In the genomic region with DNA sequence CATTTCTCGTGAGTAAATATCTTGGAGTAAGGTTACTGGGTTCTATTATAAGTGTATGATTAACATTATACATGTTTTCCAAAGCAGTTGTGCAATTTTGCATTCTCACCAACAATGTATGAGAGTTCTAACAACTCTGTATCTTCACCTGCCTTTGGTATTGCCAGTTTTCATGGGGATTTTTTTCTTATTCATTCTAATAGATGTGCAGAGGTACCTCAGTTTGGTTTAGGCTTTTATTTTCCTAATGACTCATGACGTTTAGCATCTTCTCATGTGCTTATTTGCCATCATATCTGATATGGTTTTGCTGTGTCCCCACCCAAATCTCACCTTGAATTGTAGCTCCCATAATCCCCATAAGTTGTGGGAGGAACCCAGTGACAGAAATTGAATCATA, we compare ENCODE assay signal across 18 cellular contexts. TPM values are rescaled to one million over a fixed set of nuclear protein-coding genes. Genes with fewer than 3 reads are reported as not detected.
DNase-seq lines count a peak whose midpoint lies in the region; ATAC-seq and TF ChIP-seq lines count a peak whose summit lies in the region.
"Had no signal": no experiment of that assay in that cellular context is flagged by ENCODE, and none has a peak within 500 bp of the region (broad histone marks: within the 10 kb centered on the region; RNA-seq: fewer than 3 reads in every experiment).

No MANE protein-coding gene starts in this region.

- no peaks in the 10 kb centered on the region for H3K4me1 ChIP-seq in esophagus muscularis mucosa
- H3K4me1 ChIP-seq: A549 had no signal

- H3K4me3 Mint-ChIP-seq in activated T-cell treated with anti-CD3 and anti-CD28 coated beads, Interleukin-2, amount 50 U/mL, for 4 hours: no peak overlapping the region
- H3K4me3 Mint-ChIP-seq in activated T-helper 17 cell treated with anti-CD3 and anti-CD28 coated beads, Interleukin-2, amount 50 U/mL, for 72 hours: no peak overlapping the region
- H3K4me3 Mint-ChIP-seq: CD4-positive, alpha-beta T cell; GM23338 had no signal

- H3K27ac Mint-ChIP-seq in activated T-helper 17 cell treated with anti-CD3 and anti-CD28 coated beads, Interleukin-2, amount 50 U/mL, for 72 hours: peak overlapping the region; percentile 29
- H3K27ac Mint-ChIP-seq: CD4-positive, alpha-beta T cell; GM23338 had no signal

- H3K9me3 Mint-ChIP-seq in activated T-cell treated with anti-CD3 and anti-CD28 coated beads, Interleukin-2, amount 50 U/mL, for 4 hours: peaks cover 7% of the 10 kb centered on the region
- no peaks in the 10 kb centered on the region for H3K9me3 Mint-ChIP-seq in activated T-helper 17 cell treated with anti-CD3 and anti-CD28 coated beads, Interleukin-2, amount 50 U/mL, for 72 hours
- H3K9me3 Mint-ChIP-seq: CD4-positive, alpha-beta T cell had no signal

- no peaks in the 10 kb centered on the region for H3K27me3 ChIP-seq in esophagus muscularis mucosa

- H3K36me3 Mint-ChIP-seq in activated T-cell treated with anti-CD3 and anti-CD28 coated beads, Interleukin-2, amount 50 U/mL, for 4 hours (ENCODE audit: insufficient read depth): peaks cover 21% of the 10 kb centered on the region
- peaks cover 22% of the 10 kb centered on the region for H3K36me3 Mint-ChIP-seq in activated T-helper 17 cell treated with anti-CD3 and anti-CD28 coated beads, Interleukin-2, amount 50 U/mL, for 72 hours (ENCODE audit: low read depth)

- no peaks in the 10 kb centered on the region for H3K27me3 Mint-ChIP-seq in activated T-cell treated with anti-CD3 and anti-CD28 coated beads, Interleukin-2, amount 50 U/mL, for 4 hours (ENCODE audit: low read depth)
- H3K27me3 Mint-ChIP-seq in activated T-helper 17 cell treated with anti-CD3 and anti-CD28 coated beads, Interleukin-2, amount 50 U/mL, for 72 hours: no peaks in the 10 kb centered on the region
- H3K27me3 Mint-ChIP-seq: CD4-positive, alpha-beta T cell had no signal

- H3K27ac ChIP-seq in esophagus muscularis mucosa (replicated peaks in 1 of 4): no peak overlapping the region
- H3K27ac ChIP-seq: 22Rv1, A549, C4-2B, HL-60 had no signal

- 51% methylated on average over 2 of the region's 2 CpGs for WGBS in esophagus muscularis mucosa

- ATAC-seq in activated CD4-positive, CD25-positive, alpha-beta regulatory T cell treated with anti-CD3 and anti-CD28 coated beads, Interleukin-2, amount 50 U/mL, for 24 hours: peak; percentile 45 to 46
- peak; percentile 70 for ATAC-seq in activated T-cell treated with anti-CD3 and anti-CD28 coated beads, Interleukin-2, amount 50 U/mL, for 4 hours
- peak; percentile 84 for ATAC-seq in activated T-helper 17 cell treated with anti-CD3 and anti-CD28 coated beads, Interleukin-2, amount 50 U/mL, for 72 hours (replicated peaks)
- ATAC-seq in stimulated activated naive CD8-positive, alpha-beta T cell treated with anti-CD3 and anti-CD28 coated beads, Interleukin-15, Interleukin-2, amounts not matched to agents 100 U/mL and 50 U/mL, for 24 hours: peak; percentile 19
- ATAC-seq: A549, GM23338 had no signal

- H3K4me3 ChIP-seq in esophagus muscularis mucosa: no peak overlapping the region
- H3K4me3 ChIP-seq: A549, GM23338 had no signal

- TF ChIP-seq CTCF in esophagus muscularis mucosa (IDR thresholded peaks at IDR 0.05): no peak

- no peak for TF ChIP-seq POLR2A in esophagus muscularis mucosa (IDR thresholded peaks at IDR 0.05; ENCODE audit: low read depth)

- no peaks in the 10 kb centered on the region for H3K9me3 ChIP-seq in esophagus muscularis mucosa
- H3K9me3 ChIP-seq: A549 had no signal

- peaks cover 3% of the 10 kb centered on the region for H3K4me1 Mint-ChIP-seq in activated T-cell treated with anti-CD3 and anti-CD28 coated beads, Interleukin-2, amount 50 U/mL, for 4 hours (ENCODE audit: low read depth)
- H3K4me1 Mint-ChIP-seq in activated T-helper 17 cell treated with anti-CD3 and anti-CD28 coated beads, Interleukin-2, amount 50 U/mL, for 72 hours: peaks cover 14% of the 10 kb centered on the region
- H3K4me1 Mint-ChIP-seq: GM23338 had no signal

- DNase-seq in activated CD4-positive, CD25-positive, alpha-beta regulatory T cell (lab: John Stamatoyannopoulos, UW): no peak
- no peak for DNase-seq in activated T-cell treated with anti-CD3 and anti-CD28 coated beads, Interleukin-2, amount 50 U/mL, for 4 hours
- DNase-seq in activated T-cell treated with anti-CD3 and anti-CD28 coated beads for 4 hours: no peak
- DNase-seq in stimulated activated naive CD8-positive, alpha-beta T cell treated with anti-CD3 and anti-CD28 coated beads, Interleukin-15, Interleukin-2, amounts not matched to agents 100 U/mL and 50 U/mL, for 24 hours: no peak
- DNase-seq in esophagus muscularis mucosa (ENCODE audit: extremely low spot score): no peak
- DNase-seq: AML-193; CD4-positive, alpha-beta T cell; DMS153; DMS79; GDM1; HCEC 1CT had no signal

- H3K36me3 ChIP-seq in esophagus muscularis mucosa: no peaks in the 10 kb centered on the region

- intact Hi-C loops in esophagus muscularis mucosa (cut with DNase I): loop anchor here (10.0 kb wide), 1 partner anchor 205 kb away; a partner anchor contains a TSS

- TF ChIP-seq EP300 in esophagus muscularis mucosa (IDR thresholded peaks at IDR 0.05): no peak

RNA-seq across cellular contexts. Expression of a gene that starts 7.7 kb away (rescaled TPM):
- 10 to 100 TPM; 18.3 to 22.0 (median 21.9) TPM for total RNA-seq in activated T-cell treated with anti-CD3 and anti-CD28 coated beads, Interleukin-2, amount 50 U/mL, for 4 hours
- total RNA-seq in activated T-helper 17 cell treated with anti-CD3 and anti-CD28 coated beads, Interleukin-2, amount 50 U/mL, for 72 hours: 10 to 100 TPM; 20.1 to 28.1 TPM
- 1 to 10 TPM; 5.0 to 8.0 (median 5.9) TPM for total RNA-seq in esophagus muscularis mucosa

RNA-seq across cellular contexts. Expression of a gene that starts 28.8 kb away (rescaled TPM):
- 10 to 100 TPM; 36.0 to 37.4 (median 36.5) TPM for total RNA-seq in activated T-cell treated with anti-CD3 and anti-CD28 coated beads, Interleukin-2, amount 50 U/mL, for 4 hours
- 10 to 100 TPM; 30.5 to 43.8 TPM for total RNA-seq in activated T-helper 17 cell treated with anti-CD3 and anti-CD28 coated beads, Interleukin-2, amount 50 U/mL, for 72 hours
- 10 to 100 TPM; 42.1 to 62.7 (median 50.0) TPM for total RNA-seq in esophagus muscularis mucosa

Comparison
In these comparisons a context has a peak if more than half of its experiments do, and no peak if none do; other contexts are left out.
1. ATAC-seq: peak in every context shown above with its lines; median percentile 84 in activated T-helper 17 cell treated with anti-CD3 and anti-CD28 coated beads, Interleukin-2, amount 50 U/mL, for 72 hours; 70 in activated T-cell treated with anti-CD3 and anti-CD28 coated beads, Interleukin-2, amount 50 U/mL, for 4 hours; 46 in activated CD4-positive, CD25-positive, alpha-beta regulatory T cell treated with anti-CD3 and anti-CD28 coated beads, Interleukin-2, amount 50 U/mL, for 24 hours; 19 in stimulated activated naive CD8-positive, alpha-beta T cell treated with anti-CD3 and anti-CD28 coated beads, Interleukin-15, Interleukin-2, amounts not matched to agents 100 U/mL and 50 U/mL, for 24 hours.